ENCODE assay signal across 11 cellular contexts in the genomic region with DNA sequence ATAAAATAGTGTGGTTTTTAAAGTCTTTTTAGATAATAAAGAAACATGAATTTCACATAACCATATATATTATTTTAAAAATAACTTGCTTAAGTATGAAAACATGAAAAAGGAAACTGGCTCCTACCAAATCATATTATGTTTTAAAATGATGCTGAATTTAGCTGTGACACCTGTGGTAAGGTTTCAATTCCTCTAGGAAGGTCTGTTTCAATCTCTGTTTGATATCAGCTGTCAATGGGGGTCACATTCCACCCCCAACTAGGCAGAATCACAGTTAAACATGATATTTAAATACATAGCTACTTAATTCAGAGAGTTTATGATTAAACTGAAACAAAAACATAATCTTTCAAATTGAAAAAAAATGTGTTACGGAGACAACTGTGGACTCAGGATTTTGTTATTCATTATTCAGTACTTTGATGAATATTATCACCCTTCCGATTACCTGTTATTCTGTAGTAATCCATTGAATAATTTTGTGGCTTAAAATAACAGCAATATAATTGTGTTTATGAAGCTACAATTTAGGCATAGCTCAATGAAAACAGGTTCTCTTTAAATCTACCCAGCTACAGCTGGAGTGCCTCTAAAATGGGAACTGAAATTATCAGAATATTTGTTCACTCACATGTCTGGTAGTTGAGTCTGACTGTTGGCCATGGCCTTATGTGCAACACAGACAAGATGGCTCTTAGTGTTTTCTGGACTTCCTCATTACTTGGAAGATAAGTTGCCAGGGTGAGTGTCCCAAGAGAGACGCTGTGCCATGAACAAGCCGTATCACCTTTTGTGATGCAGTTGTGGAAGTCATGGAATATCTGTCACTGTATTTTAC.
A peak's percentile ranks its signal among the peaks of the same experiment; 100 is the strongest.
DNase-seq lines count a peak whose midpoint lies in the region; ATAC-seq and TF ChIP-seq lines count a peak whose summit lies in the region.
"Had no signal": no experiment of that assay in that cellular context is flagged by ENCODE, and none has a peak within 500 bp of the region (broad histone marks: within the 10 kb centered on the region; RNA-seq: fewer than 3 reads in every experiment).

No MANE protein-coding gene starts in this region.

- H3K9me3 ChIP-seq in colonic mucosa = no peaks in the 10 kb centered on the region

- ATAC-seq in HG02610 (IDR thresholded peaks at IDR 0.05; ENCODE audit: unreplicated experiment) (peak; percentile 87), HG03442 (IDR thresholded peaks at IDR 0.05; ENCODE audit: unreplicated experiment) (peak; percentile 96)
- peak; percentile 95 for ATAC-seq in stimulated activated memory B cell treated with anti-CD40 and anti-IgM and Interleukin-4, amounts not matched to agents 10 μg/mL and 1 μg/mL and 100 μg/mL, for 72 hours
- ATAC-seq: sciatic nerve had no signal

- TF ChIP-seq POLR2A in GM19099 (IDR thresholded peaks at IDR 0.05; ENCODE audit: extremely low read depth, insufficient read length, low read depth) = peak; percentile 37

- intact Hi-C loops in colonic mucosa (cut with DNase I) = no loop called here

- no peaks in the 10 kb centered on the region for H3K27me3 Mint-ChIP-seq in stimulated activated memory B cell treated with anti-CD40 and anti-IgM and Interleukin-4, amounts not matched to agents 10 μg/mL and 1 μg/mL and 100 μg/mL, for 72 hours

- H3K4me3 ChIP-seq in colonic mucosa = no peak overlapping the region
- H3K4me3 ChIP-seq: SK-N-MC had no signal

- no peaks in the 10 kb centered on the region for H3K4me1 ChIP-seq in colonic mucosa

- H3K4me3 Mint-ChIP-seq in stimulated activated memory B cell treated with anti-CD40 and anti-IgM and Interleukin-4, amounts not matched to agents 10 μg/mL and 1 μg/mL and 100 μg/mL, for 72 hours = no peak overlapping the region

- peaks cover 5% of the 10 kb centered on the region for H3K4me1 Mint-ChIP-seq in stimulated activated memory B cell treated with anti-CD40 and anti-IgM and Interleukin-4, amounts not matched to agents 10 μg/mL and 1 μg/mL and 100 μg/mL, for 72 hours

- peak overlapping the region; percentile 81 for H3K27ac Mint-ChIP-seq in stimulated activated memory B cell treated with anti-CD40 and anti-IgM and Interleukin-4, amounts not matched to agents 10 μg/mL and 1 μg/mL and 100 μg/mL, for 72 hours

- no peak overlapping the region for H3K9ac ChIP-seq in colonic mucosa (ENCODE audit: low read depth in 2 of 2, low read length in 2 of 2)

- DNase-seq in NCI-H2029 (lab: John Stamatoyannopoulos, UW) = no peak
- DNase-seq in colonic mucosa = no peak
- DNase-seq in stimulated activated CD4-positive, alpha-beta T cell treated with anti-CD3 and anti-CD28 coated beads, Interleukin-12 subunit alpha, Interleukin-12 subunit beta, amount 100 ng/mL, for 4 hours = no peak
- DNase-seq: midbrain, NCI-H1930 had no signal

- no peak overlapping the region for H3K27ac ChIP-seq in colonic mucosa
- H3K27ac ChIP-seq: SK-N-MC had no signal

- no peaks in the 10 kb centered on the region for H3K27me3 ChIP-seq in colonic mucosa

- TF ChIP-seq CTCF in colonic mucosa (IDR thresholded peaks at IDR 0.05) = no peak

- no peaks in the 10 kb centered on the region for H3K36me3 Mint-ChIP-seq in stimulated activated memory B cell treated with anti-CD40 and anti-IgM and Interleukin-4, amounts not matched to agents 10 μg/mL and 1 μg/mL and 100 μg/mL, for 72 hours

- H3K36me3 ChIP-seq in colonic mucosa = no peaks in the 10 kb centered on the region

- H3K9me3 Mint-ChIP-seq in stimulated activated memory B cell treated with anti-CD40 and anti-IgM and Interleukin-4, amounts not matched to agents 10 μg/mL and 1 μg/mL and 100 μg/mL, for 72 hours = no peaks in the 10 kb centered on the region
